ENCODE assay signal across 8 cellular contexts in the genomic region with DNA sequence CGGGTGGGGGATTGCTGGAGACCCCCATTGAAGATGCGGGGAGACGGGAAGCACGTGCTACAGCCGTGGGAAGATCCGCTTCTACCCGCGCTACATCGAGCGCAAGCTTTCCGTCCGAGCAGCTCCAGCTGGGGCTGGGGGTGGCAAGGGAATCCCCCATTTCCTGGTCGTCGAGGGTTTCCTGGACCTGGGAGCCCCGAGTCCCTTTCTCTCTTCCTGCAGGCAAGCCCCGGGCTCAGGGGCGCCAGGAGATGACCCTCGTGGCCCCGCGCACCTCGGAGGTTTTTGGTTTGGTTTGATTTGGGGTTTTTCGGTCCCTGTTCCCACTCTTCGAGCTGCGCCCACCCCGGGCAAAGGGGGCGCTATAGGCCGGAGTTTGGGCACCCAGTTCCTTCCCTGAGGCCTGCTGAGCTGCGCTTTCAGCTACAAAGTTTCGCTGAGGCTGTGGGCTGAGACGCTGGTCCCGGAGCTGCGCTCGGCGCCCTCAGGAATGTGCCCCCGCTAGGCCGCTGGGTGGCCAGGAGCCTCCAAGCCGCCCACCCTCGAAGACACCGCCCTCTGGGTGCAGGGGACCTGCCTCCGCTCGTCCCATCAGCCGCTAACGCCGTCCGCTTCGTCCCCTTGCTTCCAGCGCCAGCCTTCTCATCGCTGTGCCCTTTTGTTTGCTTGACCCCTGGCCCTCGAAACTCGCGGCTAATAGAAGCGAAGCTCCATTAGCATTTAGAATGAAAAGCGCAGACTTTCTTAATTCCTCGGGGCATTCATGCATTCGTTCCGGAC. TPM values are rescaled to one million over a fixed set of nuclear protein-coding genes. Genes with fewer than 3 reads are reported as not detected.
A peak's percentile ranks its signal among the peaks of the same experiment; 100 is the strongest.
DNase-seq lines count a peak whose midpoint lies in the region; ATAC-seq and TF ChIP-seq lines count a peak whose summit lies in the region.

No MANE protein-coding gene starts in this region.

- CTCF ChIA-PET in SK-N-SH (lab: Yijun Ruan, JAX), result interaction anchor here (1.0 kb wide), 2 partner anchors 14 to 526 kb away, joined by 4 to 5 read pairs; no protein-coding TSS in a partner anchor

- peaks cover 0 to 9% of the 10 kb centered on the region in 2 experiments; a peak in 1 of 4 replicates for H3K4me1 ChIP-seq in SK-N-SH (ENCODE audit: control insufficient read depth in 1 of 2, insufficient read depth in 2 of 2, low read depth in 1 of 2, low read length in 1 of 2)
- H3K4me1 ChIP-seq in SJCRH30, result no peaks in the 10 kb centered on the region

- H3K4me2 ChIP-seq in SK-N-SH, result peak overlapping the region; percentile 95

- no peak overlapping the region; a peak in 1 of 4 replicates for H3K27ac ChIP-seq in SK-N-SH (ENCODE audit: low read depth in 2 of 2, low read length in 1 of 2)
- no peak overlapping the region for H3K27ac ChIP-seq in SJCRH30

- no peak for ATAC-seq in SK-N-SH treated with all-trans-retinoic acid at 6 μM for 48 hours
- ATAC-seq in HG02759 (IDR thresholded peaks at IDR 0.05; ENCODE audit: unreplicated experiment), result no peak

- no peaks in the 10 kb centered on the region; the same call in 1 of the 2 replicates for H4K20me1 ChIP-seq in SK-N-SH (ENCODE audit: insufficient read depth)

- peak; percentile 66 for DNase-seq in SK-N-SH
- DNase-seq in SJCRH30, result peak; percentile 20 to 26
- peak; percentile 11 for DNase-seq in amniotic stem cell (lab: John Stamatoyannopoulos, UW)
- peak; percentile 54 to 67 (median 66) for DNase-seq in stimulated activated CD4-positive, alpha-beta T cell treated with anti-CD3 and anti-CD28 coated beads, Interleukin-12 subunit alpha, Interleukin-12 subunit beta, amount 100 ng/mL, for 48 hours (ENCODE audit: low read depth in 2 of 3, low spot score in 1 of 3)
- no peak for DNase-seq in OCI-M2 (lab: John Stamatoyannopoulos, UW; ENCODE audit: unreplicated experiment)

- H3K9me3 ChIP-seq in SK-N-SH (no peaks in the 10 kb centered on the region), SJCRH30 (replicated peaks) (no peaks in the 10 kb centered on the region)

- H3K36me3 ChIP-seq in SK-N-SH (replicated peaks in 1 of 2; ENCODE audit: control insufficient read depth in 1 of 2, insufficient read depth in 2 of 2, low read length in 1 of 2) (no peaks in the 10 kb centered on the region), SJCRH30 (no peaks in the 10 kb centered on the region)

- POLR2A ChIA-PET in SK-N-SH (lab: Yijun Ruan, JAX), result no interaction called here

- no peak for TF ChIP-seq RAD21 in SK-N-SH (IDR thresholded peaks at IDR 0.05; ENCODE audit: low read length)

- H3K9ac ChIP-seq in SK-N-SH, result 0 out of 2 replicates have a peak overlapping the region, but pooled peaks have one; percentile 88

- WGBS in SK-N-SH (ENCODE audit: low lambda C conversion rate), result 89% methylated on average over 29 of the region's 56 CpGs

- H3K27me3 ChIP-seq in SK-N-SH (ENCODE audit: insufficient read depth) (no peaks in the 10 kb centered on the region), SJCRH30 (no peaks in the 10 kb centered on the region)

- peaks cover 23% of the 10 kb centered on the region for H3F3A ChIP-seq in SK-N-SH (replicated peaks; ENCODE audit: insufficient read depth)

- peak; percentile 48 for TF ChIP-seq CTCF in SK-N-SH (IDR thresholded peaks at IDR 0.05)

- TF ChIP-seq EP300 in SK-N-SH (IDR thresholded peaks at IDR 0.05; ENCODE audit: borderline replicate concordance in 1 of 2, low read depth in 1 of 2, low read length in 1 of 2), result no peak

- H2AFZ ChIP-seq in SK-N-SH (ENCODE audit: low read depth), result peak overlapping the region; percentile 84; the same call in 1 of the 2 replicates

- no peaks in the 10 kb centered on the region for H3K9me2 ChIP-seq in SK-N-SH

- H3K4me3 ChIP-seq in SK-N-SH (ENCODE audit: low read depth in 2 of 2, low read length in 1 of 2) (peak overlapping the region; percentile 91 to 97), SJCRH30 (peak overlapping the region; percentile 86), iPS-11a (ENCODE audit: low read depth, low read length) (peak overlapping the region; percentile 50)

- H3K79me2 ChIP-seq in SK-N-SH (ENCODE audit: insufficient read depth), result no peaks in the 10 kb centered on the region; the same call in 1 of the 2 replicates

TF ChIP-seq in SK-N-SH, 30 proteins besides CTCF, POLR2A, EP300 and RAD21 (continues in another document):
- no peak for TF ChIP-seq CHD2 (IDR thresholded peaks at IDR 0.05; ENCODE audit: low read length, partially characterized antibody)
- TF ChIP-seq, protein P1, sequence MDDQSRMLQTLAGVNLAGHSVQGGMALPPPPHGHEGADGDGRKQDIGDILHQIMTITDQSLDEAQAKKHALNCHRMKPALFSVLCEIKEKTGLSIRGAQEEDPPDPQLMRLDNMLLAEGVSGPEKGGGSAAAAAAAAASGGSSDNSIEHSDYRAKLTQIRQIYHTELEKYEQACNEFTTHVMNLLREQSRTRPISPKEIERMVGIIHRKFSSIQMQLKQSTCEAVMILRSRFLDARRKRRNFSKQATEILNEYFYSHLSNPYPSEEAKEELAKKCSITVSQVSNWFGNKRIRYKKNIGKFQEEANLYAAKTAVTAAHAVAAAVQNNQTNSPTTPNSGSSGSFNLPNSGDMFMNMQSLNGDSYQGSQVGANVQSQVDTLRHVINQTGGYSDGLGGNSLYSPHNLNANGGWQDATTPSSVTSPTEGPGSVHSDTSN (IDR thresholded peaks at IDR 0.05), result no peak
- no peak for TF ChIP-seq TAF1 (IDR thresholded peaks at IDR 0.05; ENCODE audit: borderline replicate concordance, low read depth, low read length)
- no peak for TF ChIP-seq RCOR1 (IDR thresholded peaks at IDR 0.05; ENCODE audit: low read length)
- TF ChIP-seq POLR2AphosphoS5 (IDR thresholded peaks at IDR 0.05; ENCODE audit: low read depth, low read length), result no peak
- no peak for TF ChIP-seq RFX5 (IDR thresholded peaks at IDR 0.05; ENCODE audit: low read length)
- no peak for TF ChIP-seq GATA2 (CRISPR knock-in tag; IDR thresholded peaks at IDR 0.05)
- no peak for TF ChIP-seq TEAD4 (IDR thresholded peaks at IDR 0.05; ENCODE audit: borderline replicate concordance, insufficient read depth)
- TF ChIP-seq, protein P2, sequence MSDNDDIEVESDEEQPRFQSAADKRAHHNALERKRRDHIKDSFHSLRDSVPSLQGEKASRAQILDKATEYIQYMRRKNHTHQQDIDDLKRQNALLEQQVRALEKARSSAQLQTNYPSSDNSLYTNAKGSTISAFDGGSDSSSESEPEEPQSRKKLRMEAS (IDR thresholded peaks at IDR 0.05; ENCODE audit: low read depth), result no peak
- no peak for TF ChIP-seq YY1 (IDR thresholded peaks at IDR 0.05; ENCODE audit: low read depth)
- TF ChIP-seq MXI1 (IDR thresholded peaks at IDR 0.05; ENCODE audit: low read depth, low read length), result no peak
- TF ChIP-seq NRF1 (IDR thresholded peaks at IDR 0.05; ENCODE audit: low read depth, low read length), result no peak

TF ChIP-seq in SK-N-SH treated with all-trans-retinoic acid at 6 μM for 48 hours, 23 proteins besides CTCF, POLR2A, EP300 and RAD21 (continues in another document):
- TF ChIP-seq, protein P3, sequence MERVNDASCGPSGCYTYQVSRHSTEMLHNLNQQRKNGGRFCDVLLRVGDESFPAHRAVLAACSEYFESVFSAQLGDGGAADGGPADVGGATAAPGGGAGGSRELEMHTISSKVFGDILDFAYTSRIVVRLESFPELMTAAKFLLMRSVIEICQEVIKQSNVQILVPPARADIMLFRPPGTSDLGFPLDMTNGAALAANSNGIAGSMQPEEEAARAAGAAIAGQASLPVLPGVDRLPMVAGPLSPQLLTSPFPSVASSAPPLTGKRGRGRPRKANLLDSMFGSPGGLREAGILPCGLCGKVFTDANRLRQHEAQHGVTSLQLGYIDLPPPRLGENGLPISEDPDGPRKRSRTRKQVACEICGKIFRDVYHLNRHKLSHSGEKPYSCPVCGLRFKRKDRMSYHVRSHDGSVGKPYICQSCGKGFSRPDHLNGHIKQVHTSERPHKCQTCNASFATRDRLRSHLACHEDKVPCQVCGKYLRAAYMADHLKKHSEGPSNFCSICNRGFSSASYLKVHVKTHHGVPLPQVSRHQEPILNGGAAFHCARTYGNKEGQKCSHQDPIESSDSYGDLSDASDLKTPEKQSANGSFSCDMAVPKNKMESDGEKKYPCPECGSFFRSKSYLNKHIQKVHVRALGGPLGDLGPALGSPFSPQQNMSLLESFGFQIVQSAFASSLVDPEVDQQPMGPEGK (CRISPR knock-in tag; IDR thresholded peaks at IDR 0.05; ENCODE audit: borderline replicate concordance), result no peak
- TF ChIP-seq, protein P4, sequence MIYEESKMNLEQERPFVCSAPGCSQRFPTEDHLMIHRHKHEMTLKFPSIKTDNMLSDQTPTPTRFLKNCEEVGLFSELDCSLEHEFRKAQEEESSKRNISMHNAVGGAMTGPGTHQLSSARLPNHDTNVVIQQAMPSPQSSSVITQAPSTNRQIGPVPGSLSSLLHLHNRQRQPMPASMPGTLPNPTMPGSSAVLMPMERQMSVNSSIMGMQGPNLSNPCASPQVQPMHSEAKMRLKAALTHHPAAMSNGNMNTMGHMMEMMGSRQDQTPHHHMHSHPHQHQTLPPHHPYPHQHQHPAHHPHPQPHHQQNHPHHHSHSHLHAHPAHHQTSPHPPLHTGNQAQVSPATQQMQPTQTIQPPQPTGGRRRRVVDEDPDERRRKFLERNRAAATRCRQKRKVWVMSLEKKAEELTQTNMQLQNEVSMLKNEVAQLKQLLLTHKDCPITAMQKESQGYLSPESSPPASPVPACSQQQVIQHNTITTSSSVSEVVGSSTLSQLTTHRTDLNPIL (CRISPR knock-in tag; IDR thresholded peaks at IDR 0.05; ENCODE audit: low read depth), result no peak
- TF ChIP-seq CSDC2 (CRISPR knock-in tag; IDR thresholded peaks at IDR 0.05), result no peak
- TF ChIP-seq TOX (CRISPR knock-in tag; IDR thresholded peaks at IDR 0.05; ENCODE audit: borderline replicate concordance), result no peak
- TF ChIP-seq ISL1 (CRISPR knock-in tag; IDR thresholded peaks at IDR 0.05), result no peak
- TF ChIP-seq ESRRG (CRISPR knock-in tag; IDR thresholded peaks at IDR 0.05), result no peak
- TF ChIP-seq GLIS3 (CRISPR knock-in tag; IDR thresholded peaks at IDR 0.05), result no peak
- TF ChIP-seq ZNF8 (CRISPR knock-in tag; IDR thresholded peaks at IDR 0.05), result no peak
- TF ChIP-seq ZC3H10 (CRISPR knock-in tag; IDR thresholded peaks at IDR 0.05), result no peak
- no peak for TF ChIP-seq PPARA (CRISPR knock-in tag; IDR thresholded peaks at IDR 0.05; ENCODE audit: borderline replicate concordance)
- TF ChIP-seq RARB (CRISPR knock-in tag; IDR thresholded peaks at IDR 0.05), result no peak

RNA-seq across cellular contexts. Expression of a gene that starts 2.9 kb away (rescaled TPM):
- polyA plus RNA-seq in SK-N-SH (2012; rRNA removed), result 1.3 and 2.1 TPM in 2 replicates
- polyA plus RNA-seq in SK-N-SH (2012; cell fraction: cytosol; rRNA removed), result 0.67 and 1.8 TPM in 2 replicates
- 4.7 and 10.7 TPM in 2 replicates for polyA plus RNA-seq in SK-N-SH (2012; cell fraction: nucleus; rRNA removed)
- 0.13 and 0.32 TPM in 2 replicates for total RNA-seq in SJCRH30 (2014; rRNA removed; shearing (Covaris generic))
